Comparison of ENCODE assay signal across 25 cellular contexts in the genomic region with DNA sequence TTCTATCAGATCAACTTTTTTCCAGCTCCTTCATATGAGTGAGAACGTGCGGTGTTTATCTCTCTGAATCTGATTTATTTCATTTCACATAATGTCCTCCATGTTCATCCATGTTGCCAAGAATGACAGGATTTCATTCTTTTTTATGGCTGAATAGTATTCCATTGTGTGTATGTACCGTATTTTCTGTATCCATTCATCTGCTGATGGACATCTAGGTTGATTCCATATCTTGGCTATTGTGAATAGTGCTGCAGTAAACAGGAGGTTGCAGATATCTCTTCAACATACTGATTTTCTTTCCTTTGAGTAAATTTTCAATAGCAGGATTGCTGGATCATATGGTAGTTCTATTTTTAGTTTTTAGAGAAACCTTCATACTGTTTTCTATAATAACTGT.
"Had no signal": no experiment of that assay in that cellular context is flagged by ENCODE, and none has a peak within 500 bp of the region (broad histone marks: within the 10 kb centered on the region; RNA-seq: fewer than 3 reads in every experiment).

No MANE protein-coding gene starts in this region.

- ATAC-seq: stimulated activated effector memory CD8-positive, alpha-beta T cell treated with anti-CD3 and anti-CD28 coated beads, Interleukin-12 subunit alpha, Interleukin-12 subunit beta, amount 100 ng/mL, for 72 hours; stimulated activated memory B cell treated with anti-CD40 and anti-IgM and Interleukin-4, amounts not matched to agents 10 μg/mL and 1 μg/mL and 100 μg/mL, for 72 hours; stimulated activated naive B cell treated with anti-CD40 and anti-IgM and Interleukin-4, amounts not matched to agents 10 μg/mL and 1 μg/mL and 100 μg/mL, for 72 hours; stimulated activated naive CD8-positive, alpha-beta T cell treated with anti-CD3 and anti-CD28 coated beads, Interleukin-15, amount 100 ng/mL, for 72 hours; stimulated activated naive CD8-positive, alpha-beta T cell treated with anti-CD3 and anti-CD28 coated beads, Interleukin-15, Interleukin-2, amounts not matched to agents 100 U/mL and 50 U/mL, for 24 hours; upper lobe of right lung had no signal

- DNase-seq: stimulated activated CD4-positive, alpha-beta T cell treated with anti-CD3 and anti-CD28 coated beads, Interleukin-2, amount 100 ng/mL, for 48 hours; stimulated activated CD4-positive, alpha-beta T cell treated with anti-CD3 and anti-CD28 coated beads, Interleukin-4, amount 100 ng/mL, for 1 hour; stimulated activated CD4-positive, alpha-beta T cell treated with anti-CD3 and anti-CD28 coated beads, Interleukin-4, amount 100 ng/mL, for 24 hours; stimulated activated CD4-positive, alpha-beta T cell treated with anti-CD3 and anti-CD28 coated beads, Interleukin-4, amount 100 ng/mL, for 4 hours; stimulated activated CD8-positive, alpha-beta memory T cell treated with anti-CD3 and anti-CD28 coated beads, Interleukin-4, amount 100 ng/mL, for 48 hours; stimulated activated naive B cell treated with anti-CD40 and anti-IgM and Interleukin-4, amounts not matched to agents 10 μg/mL and 1 μg/mL and 100 μg/mL, for 72 hours; stimulated activated naive CD4-positive, alpha-beta T cell treated with Interleukin-2 at 50 U/mL for 16 hours; stimulated activated naive CD8-positive, alpha-beta T cell treated with anti-CD3 and anti-CD28 coated beads, Interleukin-15, amount 100 ng/mL, for 72 hours; stimulated activated naive CD8-positive, alpha-beta T cell treated with anti-CD3 and anti-CD28 coated beads, Interleukin-15, Interleukin-2, amounts not matched to agents 100 U/mL and 50 U/mL, for 24 hours; stomach; substantia nigra; testis; thyroid gland; tibial artery; transverse colon; trophoblast cell; upper lobe of left lung; upper lobe of right lung; uterus had no signal

- H3K4me1 ChIP-seq: stomach, suprapubic skin, testis, thyroid gland, tibial artery, tibial nerve, transverse colon, upper lobe of left lung, upper lobe of right lung, uterus, vagina had no signal

- H3K27me3 ChIP-seq: stomach, suprapubic skin, testis, thyroid gland, tibial artery, tibial nerve, transverse colon, upper lobe of left lung, upper lobe of right lung, uterus, vagina had no signal

- H3K27ac ChIP-seq: stomach, suprapubic skin, testis, thoracic aorta, thyroid gland, tibial artery, tibial nerve, transverse colon, upper lobe of left lung, upper lobe of right lung, uterus, vagina had no signal

- H3K36me3 ChIP-seq: stomach, suprapubic skin, thoracic aorta, thyroid gland, tibial artery, tibial nerve, transverse colon, upper lobe of left lung, upper lobe of right lung, uterus, vagina had no signal

- H3K4me3 ChIP-seq: stomach, suprapubic skin, testis, thoracic aorta, thyroid gland, tibial artery, tibial nerve, transverse colon, upper lobe of left lung, upper lobe of right lung, uterus, vagina had no signal

- H3K9me3 ChIP-seq: testis, thoracic aorta, thyroid gland, tibial artery, tibial nerve, transverse colon, upper lobe of left lung, upper lobe of right lung, uterus, vagina had no signal
